ENCODE assay signal across 8 cellular contexts in genomic region chr19:53868091-53868891, GRCh38. TPM values are rescaled to one million over a fixed set of nuclear protein-coding genes. Genes with fewer than 3 reads are reported as not detected.
A peak's percentile ranks its signal among the peaks of the same experiment; 100 is the strongest.
DNase-seq lines count a peak whose midpoint lies in the region; ATAC-seq and TF ChIP-seq lines count a peak whose summit lies in the region.

No MANE protein-coding gene starts in this region.

- H3K27ac Mint-ChIP-seq in progenitor cell of endocrine pancreas: peak overlapping the region; percentile 98

- WGBS in adipose tissue, 3 donors: 0 to 1% (median 1%) methylated on average over 30 to 34 of the region's 37 CpGs

- peak overlapping the region; percentile 94 for H3K4me3 Mint-ChIP-seq in progenitor cell of endocrine pancreas (ENCODE audit: low read depth)

- peaks cover 9% of the 10 kb centered on the region for H3K36me3 Mint-ChIP-seq in progenitor cell of endocrine pancreas (ENCODE audit: insufficient read depth)

- no peaks in the 10 kb centered on the region for H3K27me3 Mint-ChIP-seq in progenitor cell of endocrine pancreas

- H3K27ac ChIP-seq in adipose tissue (ENCODE audit: low read depth, low read length): peak overlapping the region; percentile 82

- intact Hi-C loops in left ventricle myocardium superior (cut with micrococcal nuclease): no loop called here

- peak; percentile 78 for DNase-seq in ELF-1 (ENCODE audit: low read depth, low spot score)
- peak; percentile 87 for DNase-seq in NCI-H226
- peak; percentile 74 for DNase-seq in left ventricle myocardium superior
- no peak for DNase-seq in progenitor cell of endocrine pancreas (ENCODE audit: low spot score, unreplicated experiment)
- no peak for DNase-seq in NCI-H1436 (lab: John Stamatoyannopoulos, UW)

- TF ChIP-seq CTCF in progenitor cell of endocrine pancreas (IDR thresholded peaks at IDR 0.05; ENCODE audit: unreplicated experiment): no peak

- H3K4me1 Mint-ChIP-seq in progenitor cell of endocrine pancreas (ENCODE audit: low read depth): peaks cover 54% of the 10 kb centered on the region

- ATAC-seq in left ventricle myocardium superior: peak; percentile 25
- no peak for ATAC-seq in HG02840 (IDR thresholded peaks at IDR 0.05; ENCODE audit: low FRiP score, unreplicated experiment)
- ATAC-seq in GM18519 (IDR thresholded peaks at IDR 0.05; ENCODE audit: low FRiP score, unreplicated experiment): no peak

- H3K9me3 Mint-ChIP-seq in progenitor cell of endocrine pancreas (ENCODE audit: low read depth): no peaks in the 10 kb centered on the region

RNA-seq across cellular contexts. Expression of gene MYADM, which starts 0.6 kb away (rescaled TPM):
- polyA plus RNA-seq in adipose tissue: 100 to 1,000 TPM in 1 of 3 donors, 10 to 100 TPM in 2; 26.0 to 191 (median 94.4) TPM
- total RNA-seq in left ventricle myocardium superior: 112 TPM
- total RNA-seq in progenitor cell of endocrine pancreas: 80.2 and 80.4 TPM in 2 replicates

RNA-seq across cellular contexts. Expression of gene PRKCG, which starts 13.7 kb away (rescaled TPM):
- polyA plus RNA-seq in adipose tissue: under 1 TPM in 2 of 3 donors, not detected in 1; 0.05 to 0.06 TPM
- total RNA-seq in left ventricle myocardium superior (not detected), progenitor cell of endocrine pancreas (6.5 and 8.4 TPM in 2 replicates)

RNA-seq across cellular contexts. Expression of gene CACNG7, which starts 40.8 kb away (rescaled TPM):
- polyA plus RNA-seq in adipose tissue: not detected
- total RNA-seq in left ventricle myocardium superior (not detected), progenitor cell of endocrine pancreas (0.18 TPM in 1 of 2 replicates, not detected in the other)

RNA-seq across cellular contexts. Expression of gene NLRP12, which starts 44.2 kb away (rescaled TPM):
- 1 to 10 TPM in 2 of 3 donors, under 1 TPM in 1; 0.08 to 1.8 (median 1.1) TPM for polyA plus RNA-seq in adipose tissue
- total RNA-seq in left ventricle myocardium superior: 0.22 TPM
- not detected in 2 replicates for total RNA-seq in progenitor cell of endocrine pancreas

Comparison
In these comparisons a context has a peak if more than half of its experiments do, and no peak if none do; other contexts are left out.
1. DNase-seq: peak in ELF-1 (single experiment), NCI-H226 (single experiment) and left ventricle myocardium superior (single experiment); none in progenitor cell of endocrine pancreas (single experiment) and NCI-H1436 (single experiment).